Comparison of ENCODE assay signal across 21 cellular contexts in genomic region chr1:166159656-166160055, GRCh38. TPM values are rescaled to one million over a fixed set of nuclear protein-coding genes. Genes with fewer than 3 reads are reported as not detected.
DNase-seq lines count a peak whose midpoint lies in the region; ATAC-seq, FAIRE-seq and TF ChIP-seq lines count a peak whose summit lies in the region.
"Had no signal": no experiment of that assay in that cellular context is flagged by ENCODE, and none has a peak within 500 bp of the region (broad histone marks: within the 10 kb centered on the region; RNA-seq: fewer than 3 reads in every experiment).

No MANE protein-coding gene starts in this region.

- POLR2A ChIA-PET in CD4-positive, alpha-beta memory T cell (lab: Charles Lee; ENCODE audit: partially characterized antibody): no interaction called here
- POLR2A ChIA-PET in CD8-positive, alpha-beta T cell (lab: Charles Lee): no interaction called here

- no peaks in the 10 kb centered on the region for H3K4me1 ChIP-seq in small intestine (ENCODE audit: control insufficient read depth in 2 of 2, insufficient read depth in 1 of 2, low read depth in 1 of 2, low read length in 1 of 2)
- H3K4me1 ChIP-seq in CD4-positive, alpha-beta memory T cell (ENCODE audit: insufficient read depth, low read length): peaks cover 1% of the 10 kb centered on the region
- H3K4me1 ChIP-seq in CD8-positive, alpha-beta T cell (ENCODE audit: insufficient read depth, low read length): peaks cover under 1% of the 10 kb centered on the region

- intact Hi-C loops in CD4-positive, alpha-beta memory T cell (cut with micrococcal nuclease): loop anchor here (10.0 kb wide), 1 partner anchor 235 kb away; no protein-coding TSS in a partner anchor
- intact Hi-C loops in CD8-positive, alpha-beta T cell (cut with DNase I, micrococcal nuclease): no loop called here

- peaks cover 8% of the 10 kb centered on the region for H3K9me3 Mint-ChIP-seq in glutamatergic neuron (ENCODE audit: unreplicated experiment)
- peaks cover 0 to 2% (median 0%) of the 10 kb centered on the region in 8 donors for H3K9me3 Mint-ChIP-seq in CD4-positive, alpha-beta memory T cell
- no peaks in the 10 kb centered on the region for H3K9me3 Mint-ChIP-seq in CD8-positive, alpha-beta T cell
- H3K9me3 Mint-ChIP-seq: GM23338, H9 had no signal

- H3K36me3 ChIP-seq in small intestine (ENCODE audit: control insufficient read depth in 2 of 2, insufficient read depth in 2 of 2, low read length in 2 of 2): no peaks in the 10 kb centered on the region
- no peaks in the 10 kb centered on the region for H3K36me3 ChIP-seq in CD4-positive, alpha-beta memory T cell (ENCODE audit: insufficient read depth, low read length)
- no peaks in the 10 kb centered on the region for H3K36me3 ChIP-seq in CD8-positive, alpha-beta T cell (ENCODE audit: insufficient read depth, low read length)
- H3K36me3 ChIP-seq: BLaER1 had no signal

- 78 to 88% (median 83%) methylated on average over 1 of the region's 1 CpG for WGBS in small intestine, 3 donors

- H3K27me3 Mint-ChIP-seq in glutamatergic neuron (ENCODE audit: unreplicated experiment): peaks cover 4% of the 10 kb centered on the region
- H3K27me3 Mint-ChIP-seq in CD4-positive, alpha-beta memory T cell: peaks cover 11 to 17% of the 10 kb centered on the region in 2 donors
- H3K27me3 Mint-ChIP-seq in CD8-positive, alpha-beta T cell (ENCODE audit: low read depth): peaks cover 34% of the 10 kb centered on the region

- no peak overlapping the region for H3K27ac ChIP-seq in small intestine (ENCODE audit: low read depth in 1 of 2, low read length in 1 of 2)
- H3K27ac ChIP-seq in CD4-positive, alpha-beta memory T cell (ENCODE audit: low read depth, low read length): no peak overlapping the region
- H3K27ac ChIP-seq in CD8-positive, alpha-beta T cell (ENCODE audit: low read depth, low read length): no peak overlapping the region
- H3K27ac ChIP-seq: 22Rv1, BLaER1, C4-2B had no signal

- H3K4me3 Mint-ChIP-seq in glutamatergic neuron (ENCODE audit: unreplicated experiment): peak overlapping the region; percentile 33
- no peak overlapping the region for H3K4me3 Mint-ChIP-seq in CD4-positive, alpha-beta memory T cell
- H3K4me3 Mint-ChIP-seq in CD8-positive, alpha-beta T cell: no peak overlapping the region
- H3K4me3 Mint-ChIP-seq: B cell; CD4-positive, CD25-positive, alpha-beta regulatory T cell; GM23338; H9 had no signal

- CTCF ChIA-PET in CD4-positive, alpha-beta memory T cell (lab: Charles Lee; ENCODE audit: partially characterized antibody): no interaction called here
- CTCF ChIA-PET in CD8-positive, alpha-beta T cell (lab: Charles Lee): no interaction called here

- TF ChIP-seq CTCF in D721Med (IDR thresholded peaks at IDR 0.05; ENCODE audit: insufficient read depth, missing control alignments) (no peak), glutamatergic neuron (IDR thresholded peaks at IDR 0.05; ENCODE audit: partially characterized antibody, unreplicated experiment) (no peak)
- no peak for TF ChIP-seq CTCF in CD8-positive, alpha-beta T cell (IDR thresholded peaks at IDR 0.05)

- H3K4me3 ChIP-seq in small intestine (ENCODE audit: low read depth in 1 of 2, low read length in 2 of 2): no peak overlapping the region
- H3K4me3 ChIP-seq in CD4-positive, alpha-beta memory T cell (ENCODE audit: low read length in 2 of 2): no peak overlapping the region
- no peak overlapping the region for H3K4me3 ChIP-seq in CD8-positive, alpha-beta T cell (ENCODE audit: low read depth, low read length)
- H3K4me3 ChIP-seq: BLaER1, GM23338 had no signal

- H3K4me1 Mint-ChIP-seq in glutamatergic neuron (ENCODE audit: low read depth, unreplicated experiment): peaks cover 72% of the 10 kb centered on the region
- peaks cover 0 to 2% (median 0%) of the 10 kb centered on the region in 4 donors for H3K4me1 Mint-ChIP-seq in CD4-positive, alpha-beta memory T cell
- no peaks in the 10 kb centered on the region for H3K4me1 Mint-ChIP-seq in CD8-positive, alpha-beta T cell (ENCODE audit: low read depth)
- H3K4me1 Mint-ChIP-seq: GM23338 had no signal

- peaks cover 0 to 2% of the 10 kb centered on the region in 2 donors for H3K27me3 ChIP-seq in small intestine (ENCODE audit: control insufficient read depth in 2 of 2, insufficient read depth in 2 of 2, low read length in 2 of 2)
- H3K27me3 ChIP-seq in CD4-positive, alpha-beta memory T cell (ENCODE audit: insufficient read depth, low read length): peaks cover 8% of the 10 kb centered on the region
- H3K27me3 ChIP-seq in CD8-positive, alpha-beta T cell (ENCODE audit: insufficient read depth, low read length): peaks cover 6% of the 10 kb centered on the region

- no peaks in the 10 kb centered on the region for H3K9me3 ChIP-seq in small intestine (ENCODE audit: control insufficient read depth, low read depth)
- H3K9me3 ChIP-seq in CD4-positive, alpha-beta memory T cell (ENCODE audit: control insufficient read depth in 1 of 2, low read length in 2 of 2): no peaks in the 10 kb centered on the region
- H3K9me3 ChIP-seq in CD8-positive, alpha-beta T cell (ENCODE audit: low read length): no peaks in the 10 kb centered on the region
- H3K9me3 ChIP-seq: BLaER1 had no signal

- FAIRE-seq in D721Med (lab: Jason Lieb, UNC): peak; percentile 93
- no peak for FAIRE-seq in small intestine (lab: Jason Lieb, UNC)
- FAIRE-seq: A204.1, G401.6, GM12892 had no signal

- H3K36me3 Mint-ChIP-seq in glutamatergic neuron (ENCODE audit: unreplicated experiment): no peaks in the 10 kb centered on the region
- H3K36me3 Mint-ChIP-seq in CD4-positive, alpha-beta memory T cell: no peaks in the 10 kb centered on the region
- H3K36me3 Mint-ChIP-seq in CD8-positive, alpha-beta T cell: no peaks in the 10 kb centered on the region
- H3K36me3 Mint-ChIP-seq: CD4-positive, CD25-positive, alpha-beta regulatory T cell had no signal

- H3K27ac Mint-ChIP-seq in glutamatergic neuron (ENCODE audit: unreplicated experiment): no peak overlapping the region
- H3K27ac Mint-ChIP-seq in CD4-positive, alpha-beta memory T cell: no peak overlapping the region
- H3K27ac Mint-ChIP-seq in CD8-positive, alpha-beta T cell: no peak overlapping the region
- H3K27ac Mint-ChIP-seq: B cell; CD4-positive, CD25-positive, alpha-beta regulatory T cell; GM23338; H9 had no signal

- no peak for ATAC-seq in CD8-positive, alpha-beta T cell
- ATAC-seq: GM23338, HCT116 had no signal

- DNase-seq in D721Med (ENCODE audit: insufficient read length, low spot score): peak; percentile 43
- DNase-seq in SK-N-DZ (ENCODE audit: low spot score): peak; percentile 37
- DNase-seq in glutamatergic neuron: no peak
- no peak for DNase-seq in small intestine
- no peak for DNase-seq in CD4-positive, alpha-beta memory T cell
- no peak for DNase-seq in CD8-positive, alpha-beta T cell
- DNase-seq: Calu3; CD4-positive, CD25-positive, alpha-beta regulatory T cell; COR-L47; DMS153; DND-41; H9 had no signal

RNA-seq across cellular contexts. Expression of gene FAM78B, which starts 7.1 kb away (rescaled TPM):
- polyA plus RNA-seq in SK-N-DZ (2014; cell fraction: cytosol; rRNA removed): 4.3 and 6.3 TPM in 2 replicates
- 5.0 and 5.6 TPM in 2 replicates for polyA plus RNA-seq in SK-N-DZ (2014; cell fraction: nucleus; rRNA removed)
- total RNA-seq in glutamatergic neuron (ENCODE audit: unreplicated experiment): 66.0 TPM
- polyA plus RNA-seq in small intestine: 1 to 10 TPM in 1 of 3 donors, under 1 TPM in 2; 0.22 to 1.3 (median 0.81) TPM
- total RNA-seq in CD4-positive, alpha-beta memory T cell: under 1 TPM; 0.22 to 0.32 TPM
- polyA plus RNA-seq in CD4-positive, alpha-beta memory T cell: under 1 TPM; 0.08 to 0.33 TPM
- total RNA-seq in CD8-positive, alpha-beta T cell: not detected

Comparison
In these comparisons a context has a peak if more than half of its experiments do, and no peak if none do; other contexts are left out.
1. DNase-seq: peak in D721Med (single experiment) and SK-N-DZ (single experiment); none in glutamatergic neuron (single experiment), small intestine (single experiment), CD4-positive, alpha-beta memory T cell (0 of 5) and CD8-positive, alpha-beta T cell (0 of 7).
2. RNA of gene FAM78B, which starts 7.1 kb away (total RNA-seq): 66.0 TPM in glutamatergic neuron (single experiment); 0.22 to 0.32 TPM in CD4-positive, alpha-beta memory T cell and not detected in CD8-positive, alpha-beta T cell; every median in the first group is over 10 times any median in the second.